Comparison of ENCODE assay signal across 1 cellular context in genomic region chr1:67150931-67151330, GRCh38.
A peak's percentile ranks its signal among the peaks of the same experiment; 100 is the strongest.
TF ChIP-seq lines count a peak whose summit lies in the region.

No MANE protein-coding gene starts in this region.

TF ChIP-seq in GM12878, 131 proteins besides CTCF, POLR2A, EP300 and RAD21:
- TF ChIP-seq CBX3 (IDR thresholded peaks at IDR 0.05; ENCODE audit: borderline replicate concordance, low read depth), result no peak
- peak; percentile 63 for TF ChIP-seq ATF7 (IDR thresholded peaks at IDR 0.05; ENCODE audit: low read depth)
- TF ChIP-seq CHD2 (IDR thresholded peaks at IDR 0.05; ENCODE audit: borderline replicate concordance, low read depth, low read length), result no peak
- no peak for TF ChIP-seq MEF2B (IDR thresholded peaks at IDR 0.05; ENCODE audit: partially characterized antibody, poor library complexity, severe bottlenecking)
- TF ChIP-seq MAX (IDR thresholded peaks at IDR 0.05; ENCODE audit: low read depth, low read length), result no peak
- TF ChIP-seq ZBTB4 (CRISPR knock-in tag; IDR thresholded peaks at IDR 0.05), result no peak
- TF ChIP-seq CBX5 (IDR thresholded peaks at IDR 0.05; ENCODE audit: low read depth), result no peak
- TF ChIP-seq PKNOX1 (IDR thresholded peaks at IDR 0.05), result no peak
- TF ChIP-seq SIX5 (IDR thresholded peaks at IDR 0.05; ENCODE audit: low read depth, low read length, severe bottlenecking), result no peak
- TF ChIP-seq FOS (IDR thresholded peaks at IDR 0.05; ENCODE audit: borderline replicate concordance, extremely low read depth, insufficient read length), result no peak
- no peak for TF ChIP-seq JUND (IDR thresholded peaks at IDR 0.05; ENCODE audit: low read depth, low read length)
- no peak for TF ChIP-seq IRF4 (IDR thresholded peaks at IDR 0.05; ENCODE audit: low read depth, low read length)
- TF ChIP-seq SREBF1 (IDR thresholded peaks at IDR 0.05; ENCODE audit: low read length), result no peak
- no peak for TF ChIP-seq TAF1 (IDR thresholded peaks at IDR 0.05; ENCODE audit: borderline replicate concordance, low read depth, low read length)
- no peak for TF ChIP-seq ATF2 (IDR thresholded peaks at IDR 0.05; ENCODE audit: low read length)
- no peak for TF ChIP-seq MEF2A (IDR thresholded peaks at IDR 0.05; ENCODE audit: insufficient read depth, low read depth, low read length)
- TF ChIP-seq MTA2 (IDR thresholded peaks at IDR 0.05; ENCODE audit: low read depth), result peak; percentile 68
- no peak for TF ChIP-seq WRNIP1 (IDR thresholded peaks at IDR 0.05; ENCODE audit: borderline replicate concordance, low read depth, low read length)
- no peak for TF ChIP-seq JUNB (IDR thresholded peaks at IDR 0.05)
- TF ChIP-seq NBN (IDR thresholded peaks at IDR 0.05), result 0 out of 2 replicates have a peak, but pooled peaks have one; percentile 33
- no peak for TF ChIP-seq PML (IDR thresholded peaks at IDR 0.05; ENCODE audit: low read length)
- TF ChIP-seq SKIL (IDR thresholded peaks at IDR 0.05; ENCODE audit: low read depth, poor library complexity, severe bottlenecking), result no peak
- TF ChIP-seq ZNF274 (IDR thresholded peaks at IDR 0.05; ENCODE audit: insufficient read depth, insufficient read length), result no peak
- no peak for TF ChIP-seq ZNF622 (IDR thresholded peaks at IDR 0.05)
- TF ChIP-seq TCF12 (IDR thresholded peaks at IDR 0.05; ENCODE audit: low read depth, low read length), result no peak
- TF ChIP-seq IKZF2 (IDR thresholded peaks at IDR 0.05), result peak; percentile 51 to 60; a peak in 2 of 4 replicates
- TF ChIP-seq YBX1 (IDR thresholded peaks at IDR 0.05), result no peak
- TF ChIP-seq HSF1 (IDR thresholded peaks at IDR 0.05; ENCODE audit: low read depth, low read length), result no peak
- no peak for TF ChIP-seq IRF3 (IDR thresholded peaks at IDR 0.05)
- no peak for TF ChIP-seq TARDBP (IDR thresholded peaks at IDR 0.05; ENCODE audit: borderline replicate concordance)
- TF ChIP-seq RUNX3 (IDR thresholded peaks at IDR 0.05; ENCODE audit: low read length), result peak; percentile 70
- no peak for TF ChIP-seq RFX5 (IDR thresholded peaks at IDR 0.05; ENCODE audit: low read depth, low read length)
- no peak for TF ChIP-seq ZBED1 (IDR thresholded peaks at IDR 0.05; ENCODE audit: borderline replicate concordance)
- TF ChIP-seq CBFB (IDR thresholded peaks at IDR 0.05; ENCODE audit: low read depth), result no peak
- 0 out of 2 replicates have a peak, but pooled peaks have one; percentile 33 for TF ChIP-seq SMARCA5 (IDR thresholded peaks at IDR 0.05)
- no peak for TF ChIP-seq GATAD2B (conservative IDR thresholded peaks at IDR 0.05; ENCODE audit: low read depth)
- TF ChIP-seq MLLT1 (IDR thresholded peaks at IDR 0.05), result 0 out of 2 replicates have a peak, but pooled peaks have one; percentile 35
- no peak for TF ChIP-seq HDAC6 (IDR thresholded peaks at IDR 0.05; ENCODE audit: unreplicated experiment)
- peak; percentile 83; the same call in 1 of the 3 replicates for TF ChIP-seq POU2F2 (IDR thresholded peaks at IDR 0.05; ENCODE audit: borderline replicate concordance, low read depth, low read length)
- TF ChIP-seq CEBPZ (IDR thresholded peaks at IDR 0.05; ENCODE audit: low read depth, low read length), result no peak
- TF ChIP-seq KLF5 (IDR thresholded peaks at IDR 0.05; ENCODE audit: partially characterized antibody), result no peak
